Comparison of ENCODE assay signal across 24 cellular contexts in the genomic region with DNA sequence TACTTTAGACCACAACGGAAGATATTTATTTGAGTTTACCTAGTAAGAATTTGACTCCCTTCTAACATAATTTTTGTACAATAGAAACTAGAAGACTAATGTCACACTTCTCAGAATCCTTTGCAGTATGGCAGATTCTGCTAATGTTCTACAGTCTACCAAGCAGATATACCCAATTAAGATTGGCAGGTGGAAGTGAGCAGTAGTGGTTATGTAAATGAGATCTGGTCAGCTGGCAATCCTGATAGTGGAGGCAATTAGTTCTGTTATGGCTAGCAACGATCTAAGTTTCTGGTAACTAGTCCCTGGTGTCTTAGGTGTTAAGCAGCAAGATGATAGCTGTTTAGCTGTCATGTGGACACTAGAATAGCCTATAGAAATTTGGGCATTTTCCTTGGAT.
DNase-seq lines count a peak whose midpoint lies in the region; ATAC-seq and TF ChIP-seq lines count a peak whose summit lies in the region.
"Had no signal": no experiment of that assay in that cellular context is flagged by ENCODE, and none has a peak within 500 bp of the region (broad histone marks: within the 10 kb centered on the region; RNA-seq: fewer than 3 reads in every experiment).

No MANE protein-coding gene starts in this region.

- no peak overlapping the region for H3K4me3 Mint-ChIP-seq in type B pancreatic cell
- H3K4me3 Mint-ChIP-seq: CD8-positive, alpha-beta T cell; T-helper 1 cell treated with Interleukin-12 subunit alpha and Interleukin-12 subunit beta and Interleukin-4 antibody, amounts not matched to agents 30 μg/mL and 1 μg/mL, for 36 hours had no signal

- TF ChIP-seq CTCF in coronary artery (IDR thresholded peaks at IDR 0.05) (no peak), type B pancreatic cell (conservative IDR thresholded peaks at IDR 0.05) (no peak)

- peak; percentile 58 for ATAC-seq in GM18520 (IDR thresholded peaks at IDR 0.05; ENCODE audit: unreplicated experiment)
- peak; percentile 61 for ATAC-seq in HG02981 (IDR thresholded peaks at IDR 0.05; ENCODE audit: unreplicated experiment)
- ATAC-seq in HG03521 (IDR thresholded peaks at IDR 0.05; ENCODE audit: unreplicated experiment): peak; percentile 70
- no peak for ATAC-seq in GM19455 (IDR thresholded peaks at IDR 0.05; ENCODE audit: unreplicated experiment)
- ATAC-seq: CD8-positive, alpha-beta T cell; HepG2 had no signal

- H3K27ac ChIP-seq in coronary artery: no peak overlapping the region
- H3K27ac ChIP-seq: C4-2B, Peyer's patch had no signal

- H3K4me3 ChIP-seq in coronary artery: no peak overlapping the region
- H3K4me3 ChIP-seq: Peyer's patch had no signal

- no peak for DNase-seq in coronary artery (ENCODE audit: low spot score)
- DNase-seq in type B pancreatic cell (ENCODE audit: extremely low spot score, unreplicated experiment): no peak
- no peak for DNase-seq in stimulated activated CD4-positive, alpha-beta T cell treated with anti-CD3 and anti-CD28 coated beads, Interleukin-12 subunit alpha, Interleukin-12 subunit beta, amount 100 ng/mL, for 4 hours
- DNase-seq: Caco-2; CD8-positive, alpha-beta T cell; Karpas-422; NCI-H1105; NCI-H1436 treated with DMSO at 0.1 percent for 48 hours; NCI-H1930; NCI-H2107; NCI-H446; NCI-H524 treated with DMSO at 0.1 percent for 48 hours; NCI-H774; Peyer's patch; SK-N-SH; SW 1271; T-helper 9 cell had no signal

- no peaks in the 10 kb centered on the region for H3K27me3 Mint-ChIP-seq in type B pancreatic cell

- no peaks in the 10 kb centered on the region for H3K4me1 Mint-ChIP-seq in type B pancreatic cell (ENCODE audit: unreplicated experiment)

- peaks cover 3% of the 10 kb centered on the region for H3K36me3 Mint-ChIP-seq in type B pancreatic cell
- H3K36me3 Mint-ChIP-seq: CD8-positive, alpha-beta T cell had no signal

- H3K9me3 Mint-ChIP-seq in type B pancreatic cell: peaks cover 4% of the 10 kb centered on the region
- H3K9me3 Mint-ChIP-seq: CD8-positive, alpha-beta T cell; T-helper 1 cell treated with Interleukin-12 subunit alpha and Interleukin-12 subunit beta and Interleukin-4 antibody, amounts not matched to agents 30 μg/mL and 1 μg/mL, for 36 hours had no signal

- H3K27ac Mint-ChIP-seq in type B pancreatic cell: no peak overlapping the region
- H3K27ac Mint-ChIP-seq: CD8-positive, alpha-beta T cell; T-helper 1 cell treated with Interleukin-12 subunit alpha and Interleukin-12 subunit beta and Interleukin-4 antibody, amounts not matched to agents 30 μg/mL and 1 μg/mL, for 36 hours had no signal
